ENCODE assay signal across 30 cellular contexts in genomic region chr4:105462042-105462421, GRCh38.
"Had no signal": no experiment of that assay in that cellular context is flagged by ENCODE, and none has a peak within 500 bp of the region (broad histone marks: within the 10 kb centered on the region; RNA-seq: fewer than 3 reads in every experiment).

No MANE protein-coding gene starts in this region.

- H3K4me1 Mint-ChIP-seq: neural progenitor cell had no signal

- H3K27ac ChIP-seq: brain microvascular endothelial cell, coronary artery, neural progenitor cell, right atrium auricular region, suprapubic skin, tibial nerve had no signal

- DNase-seq: activated CD4-positive, alpha-beta memory T cell treated with anti-CD3 and anti-CD28 coated beads, Interleukin-2, amount 10 ng/mL, durations not matched to agents 7 days and 5 days; activated CD4-positive, alpha-beta T cell treated with anti-CD3 and anti-CD28 coated beads for 1 hour; activated CD4-positive, alpha-beta T cell treated with anti-CD3 and anti-CD28 coated beads, Interleukin-2, amount 10 ng/mL, durations not matched to agents 7 days and 5 days; activated gamma-delta T cell treated with Interleukin-2 at 50 U/mL for 16 hours; activated naive CD4-positive, alpha-beta T cell treated with anti-CD3 and anti-CD28 coated beads, Interleukin-2, amount 50 U/mL, for 16 hours; activated T-cell treated with anti-CD3 and anti-CD28 coated beads, Interleukin-2, amount 50 U/mL, for 4 hours; amniotic stem cell; brain microvascular endothelial cell; effector memory CD8-positive, alpha-beta T cell; foreskin fibroblast; head of caudate nucleus; hippocampal formation; kidney; left colon; midbrain; naive thymus-derived CD4-positive, alpha-beta T cell; occipital lobe; stimulated activated CD4-positive, alpha-beta T cell treated with anti-CD3 and anti-CD28 coated beads, Interleukin-1b, Interleukin-23, amount 100 ng/mL, for 48 hours; stimulated activated naive B cell treated with anti-CD40 and anti-IgM and Interleukin-4, amounts not matched to agents 10 μg/mL and 1 μg/mL and 100 μg/mL, for 72 hours; stomach had no signal

- H3K27ac Mint-ChIP-seq: activated CD4-positive, alpha-beta memory T cell treated with anti-CD3 and anti-CD28 coated beads, Interleukin-2, amount 10 ng/mL, durations not matched to agents 7 days and 5 days; activated CD4-positive, alpha-beta T cell treated with anti-CD3 and anti-CD28 coated beads, Interleukin-2, amount 10 ng/mL, durations not matched to agents 7 days and 5 days; effector memory CD8-positive, alpha-beta T cell; naive thymus-derived CD4-positive, alpha-beta T cell; neural progenitor cell; stimulated activated naive B cell treated with anti-CD40 and anti-IgM and Interleukin-4, amounts not matched to agents 10 μg/mL and 1 μg/mL and 100 μg/mL, for 72 hours had no signal

- H3K9me3 Mint-ChIP-seq: activated T-cell treated with anti-CD3 and anti-CD28 coated beads, Interleukin-2, amount 50 U/mL, for 4 hours; memory B cell; WTC11 had no signal

- ATAC-seq: activated T-cell treated with anti-CD3 and anti-CD28 coated beads, Interleukin-2, amount 50 U/mL, for 4 hours; activated T-helper 17 cell treated with anti-CD3 and anti-CD28 coated beads, Interleukin-2, amount 50 U/mL, for 72 hours; effector memory CD8-positive, alpha-beta T cell; esophagus mucosa; left colon; WTC11 had no signal

- H2AFZ ChIP-seq: neural progenitor cell had no signal

- H3K4me2 ChIP-seq: neural progenitor cell, smooth muscle cell had no signal

- H3K4me3 ChIP-seq: coronary artery, neural progenitor cell, right atrium auricular region, smooth muscle cell, stomach, suprapubic skin, tibial nerve had no signal

- H3K36me3 ChIP-seq: brain microvascular endothelial cell, right atrium auricular region had no signal

- H3K4me1 ChIP-seq: suprapubic skin had no signal

- H3K9me3 ChIP-seq: right atrium auricular region, stomach, suprapubic skin, tibial nerve had no signal

- H3K4me3 Mint-ChIP-seq: activated CD4-positive, alpha-beta memory T cell treated with anti-CD3 and anti-CD28 coated beads, Interleukin-2, amount 10 ng/mL, durations not matched to agents 7 days and 5 days; activated CD4-positive, alpha-beta T cell treated with anti-CD3 and anti-CD28 coated beads, Interleukin-2, amount 10 ng/mL, durations not matched to agents 7 days and 5 days; activated T-cell treated with anti-CD3 and anti-CD28 coated beads, Interleukin-2, amount 50 U/mL, for 4 hours; activated T-helper 17 cell treated with anti-CD3 and anti-CD28 coated beads, Interleukin-2, amount 50 U/mL, for 72 hours; effector memory CD8-positive, alpha-beta T cell; memory B cell; naive thymus-derived CD4-positive, alpha-beta T cell; neural progenitor cell; stimulated activated naive B cell treated with anti-CD40 and anti-IgM and Interleukin-4, amounts not matched to agents 10 μg/mL and 1 μg/mL and 100 μg/mL, for 72 hours; WTC11 had no signal

- H3K27me3 ChIP-seq: brain microvascular endothelial cell, neural progenitor cell, right atrium auricular region, stomach, suprapubic skin, tibial nerve had no signal

- H3K27me3 Mint-ChIP-seq: activated CD4-positive, alpha-beta memory T cell treated with anti-CD3 and anti-CD28 coated beads, Interleukin-2, amount 10 ng/mL, durations not matched to agents 7 days and 5 days; activated CD4-positive, alpha-beta T cell treated with anti-CD3 and anti-CD28 coated beads, Interleukin-2, amount 10 ng/mL, durations not matched to agents 7 days and 5 days; activated T-helper 17 cell treated with anti-CD3 and anti-CD28 coated beads, Interleukin-2, amount 50 U/mL, for 72 hours; effector memory CD8-positive, alpha-beta T cell; memory B cell; naive thymus-derived CD4-positive, alpha-beta T cell; stimulated activated naive B cell treated with anti-CD40 and anti-IgM and Interleukin-4, amounts not matched to agents 10 μg/mL and 1 μg/mL and 100 μg/mL, for 72 hours had no signal
